8 cellular contexts compared by ENCODE assay signal in genomic region chr11:119121811-119122124, GRCh38. TPM values are rescaled to one million over a fixed set of nuclear protein-coding genes. Genes with fewer than 3 reads are reported as not detected.
DNase-seq lines count a peak whose midpoint lies in the region; FAIRE-seq and TF ChIP-seq lines count a peak whose summit lies in the region.

No MANE protein-coding gene starts in this region.

- H3K4me2 ChIP-seq in neural cell (ENCODE audit: low read length) = peak overlapping the region; percentile 68

- no peaks in the 10 kb centered on the region for H3K36me3 ChIP-seq in neural cell (ENCODE audit: insufficient read depth, low read length)

- TF ChIP-seq CTCF in GM10266 (IDR thresholded peaks at IDR 0.05; ENCODE audit: control insufficient read depth, insufficient read depth, low read depth, missing control alignments) (no peak), choroid plexus epithelial cell (conservative IDR thresholded peaks at IDR 0.05; ENCODE audit: low read depth, low read length) (no peak), neural cell (IDR thresholded peaks at IDR 0.05; ENCODE audit: poor library complexity, severe bottlenecking) (no peak)

- DNase-seq in GM10266 (ENCODE audit: extremely low spot score) = peak; percentile 40
- peak; percentile 33 for DNase-seq in HPDE6-E6E7 (ENCODE audit: extremely low spot score)
- DNase-seq in choroid plexus epithelial cell (ENCODE audit: low read depth) = no peak
- DNase-seq in NCI-H2081 (lab: John Stamatoyannopoulos, UW) = no peak
- DNase-seq in RCC 7860 (ENCODE audit: low spot score) = no peak
- DNase-seq in SHP77 (lab: John Stamatoyannopoulos, UW) = no peak
- no peak for DNase-seq in DMS53 (lab: John Stamatoyannopoulos, UW)

- H3K9me3 ChIP-seq in neural cell (ENCODE audit: low read length) = no peaks in the 10 kb centered on the region

- peak overlapping the region; percentile 85 for H3K9ac ChIP-seq in neural cell (ENCODE audit: low read length)

- H4K20me1 ChIP-seq in neural cell (ENCODE audit: insufficient read depth) = no peaks in the 10 kb centered on the region

- H3K4me3 ChIP-seq in choroid plexus epithelial cell (ENCODE audit: low read depth, low read length) (peak overlapping the region; percentile 79), neural cell (ENCODE audit: low read length) (peak overlapping the region; percentile 91)

- no peak for TF ChIP-seq EP300 in neural cell (conservative IDR thresholded peaks at IDR 0.05; ENCODE audit: poor library complexity, severe bottlenecking)

- no peaks in the 10 kb centered on the region for H3K27me3 ChIP-seq in neural cell (ENCODE audit: insufficient read depth, low read depth, low read length)

- H3K79me2 ChIP-seq in neural cell (replicated peaks; ENCODE audit: insufficient read depth, low read length) = peaks cover 17% of the 10 kb centered on the region

- no peak for TF ChIP-seq RAD21 in neural cell (conservative IDR thresholded peaks at IDR 0.05)

- H3F3A ChIP-seq in neural cell (ENCODE audit: insufficient read depth, low read length, poor library complexity, severe bottlenecking) = no peaks in the 10 kb centered on the region

- peak overlapping the region; percentile 88 for H2AFZ ChIP-seq in neural cell (ENCODE audit: low read depth, low read length)

- H3K9me2 ChIP-seq in neural cell (ENCODE audit: insufficient read depth, low read length) = no peaks in the 10 kb centered on the region

- H3K27ac ChIP-seq in neural cell (ENCODE audit: low read length) = peak overlapping the region; percentile 80

- FAIRE-seq in RCC 7860 (lab: Jason Lieb, UNC) = no peak

TF ChIP-seq in neural cell, 6 proteins besides CTCF, POLR2A, EP300 and RAD21:
- TF ChIP-seq SMC3 (conservative IDR thresholded peaks at IDR 0.05; ENCODE audit: poor library complexity) (peak; percentile 49), POLR2AphosphoS5 (IDR thresholded peaks at IDR 0.05) (no peak), TAF1 (IDR thresholded peaks at IDR 0.05; ENCODE audit: low read depth) (no peak), REST (IDR thresholded peaks at IDR 0.05; ENCODE audit: borderline replicate concordance) (no peak), MXI1 (conservative IDR thresholded peaks at IDR 0.05; ENCODE audit: poor library complexity, severe bottlenecking) (no peak), EZH2 (IDR thresholded peaks at IDR 0.05; ENCODE audit: borderline replicate concordance, insufficient read depth, low read length, poor library complexity, severe bottlenecking) (no peak)
TF ChIP-seq in neural cell: peak in this region for 1.

RNA-seq across cellular contexts. Expression of gene HINFP, which starts 0.4 kb away (rescaled TPM):
- 50.0 and 58.8 TPM in 2 replicates for polyA plus RNA-seq in neural cell
- 41.7 and 42.1 TPM in 2 replicates for polyA minus RNA-seq in neural cell

RNA-seq across cellular contexts. Expression of gene C2CD2L, which starts 14.6 kb away (rescaled TPM):
- 13.6 and 21.6 TPM in 2 replicates for polyA plus RNA-seq in neural cell
- 11.5 and 13.1 TPM in 2 replicates for polyA minus RNA-seq in neural cell

RNA-seq across cellular contexts. Expression of gene DPAGT1, which starts 20.1 kb away (rescaled TPM):
- 9.8 and 27.0 TPM in 2 replicates for polyA plus RNA-seq in neural cell
- 10.5 and 14.6 TPM in 2 replicates for polyA minus RNA-seq in neural cell

RNA-seq across cellular contexts. Expression of gene ABCG4, which starts 27.1 kb away (rescaled TPM):
- polyA plus RNA-seq in neural cell = 1.5 and 3.0 TPM in 2 replicates
- polyA minus RNA-seq in neural cell = 1.5 and 1.9 TPM in 2 replicates

RNA-seq across cellular contexts. Expression of gene HMBS, which starts 37.1 kb away (rescaled TPM):
- polyA plus RNA-seq in neural cell = 12.7 and 15.9 TPM in 2 replicates
- 4.6 and 9.5 TPM in 2 replicates for polyA minus RNA-seq in neural cell

Comparison
In these comparisons a context has a peak if more than half of its experiments do, and no peak if none do; other contexts are left out.
1. DNase-seq: peak in GM10266 (single experiment) and HPDE6-E6E7 (single experiment); none in choroid plexus epithelial cell (single experiment), NCI-H2081 (0 of 2), RCC 7860 (single experiment), SHP77 (0 of 2) and DMS53 (single experiment).